ENCODE assay signal across 19 cellular contexts in the genomic region with DNA sequence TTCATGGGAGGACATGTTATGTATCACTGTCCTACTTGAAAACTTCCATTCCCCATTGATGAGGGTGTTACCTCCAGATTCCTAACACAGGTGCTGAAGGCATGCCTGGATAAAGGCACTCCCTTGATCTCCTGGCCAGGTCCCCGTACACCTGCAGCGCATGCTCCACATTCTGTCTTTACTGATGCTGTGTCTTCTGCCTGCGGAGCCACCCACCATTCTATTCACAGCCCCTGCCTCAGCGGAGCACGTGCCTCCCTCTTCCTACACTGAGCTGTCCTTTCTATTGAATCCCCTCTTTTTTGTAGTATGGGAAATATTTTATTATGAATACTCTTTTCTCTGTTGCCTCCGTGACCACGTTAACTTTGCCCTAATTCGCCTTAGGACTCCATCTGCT. TPM values are rescaled to one million over a fixed set of nuclear protein-coding genes. Genes with fewer than 3 reads are reported as not detected.
DNase-seq lines count a peak whose midpoint lies in the region; FAIRE-seq and TF ChIP-seq lines count a peak whose summit lies in the region.
"Had no signal": no experiment of that assay in that cellular context is flagged by ENCODE, and none has a peak within 500 bp of the region (broad histone marks: within the 10 kb centered on the region; RNA-seq: fewer than 3 reads in every experiment).

No MANE protein-coding gene starts in this region.

- DNase-seq in A673 (ENCODE audit: low spot score) (no peak), Caco-2 (no peak), neural crest cell (ENCODE audit: low read depth, low spot score) (no peak), urothelium cell line (ENCODE audit: low spot score) (no peak), left ventricle myocardium inferior (no peak)
- no peak for DNase-seq in effector CD4-positive, alpha-beta T cell
- no peak for DNase-seq in activated CD8-positive, alpha-beta memory T cell treated with anti-CD3 and anti-CD28 coated beads for 24 hours
- DNase-seq: activated CD4-positive, alpha-beta T cell treated with anti-CD3 and anti-CD28 coated beads, Interleukin-2, amount 10 ng/mL, durations not matched to agents 7 days and 5 days; activated T-cell treated with anti-CD3 and anti-CD28 coated beads, Interleukin-2, amount 50 U/mL, for 4 hours; amniotic stem cell; left cardiac atrium; NCI-H1436; SHP77; T1000 had no signal

- H3K36me3 ChIP-seq in A673 (ENCODE audit: insufficient read depth, low read length, poor library complexity, severe bottlenecking) (no peaks in the 10 kb centered on the region), Caco-2 (ENCODE audit: control insufficient read depth, insufficient read depth, low read length) (no peaks in the 10 kb centered on the region), left ventricle myocardium inferior (no peaks in the 10 kb centered on the region)
- H3K36me3 ChIP-seq: prostate gland had no signal

- no peak for TF ChIP-seq CTCF in A673 (conservative IDR thresholded peaks at IDR 0.05; ENCODE audit: low read depth, low read length)
- no peak for TF ChIP-seq CTCF in Caco-2 (IDR thresholded peaks at IDR 0.05; ENCODE audit: insufficient read depth in 1 of 2, low read depth in 1 of 2, low read length in 1 of 2, severe bottlenecking in 1 of 2, unreplicated experiment in 1 of 2)
- TF ChIP-seq CTCF in neural crest cell (conservative IDR thresholded peaks at IDR 0.05) = no peak
- no peak for TF ChIP-seq CTCF in left ventricle myocardium inferior (IDR thresholded peaks at IDR 0.05; ENCODE audit: borderline replicate concordance)

- H3K27ac Mint-ChIP-seq in Caco-2 (ENCODE audit: unreplicated experiment) = peak overlapping the region; percentile 2
- H3K27ac Mint-ChIP-seq in neural crest cell (ENCODE audit: unreplicated experiment) = peak overlapping the region; percentile 21
- H3K27ac Mint-ChIP-seq: activated CD4-positive, alpha-beta T cell treated with anti-CD3 and anti-CD28 coated beads, Interleukin-2, amount 10 ng/mL, durations not matched to agents 7 days and 5 days had no signal

- H3K27ac ChIP-seq in A673 (ENCODE audit: low read depth, low read length, poor library complexity, severe bottlenecking) = peak overlapping the region; percentile 27
- peak overlapping the region; percentile 3 for H3K27ac ChIP-seq in angular gyrus (ENCODE audit: low read depth, low read length)
- no peak overlapping the region for H3K27ac ChIP-seq in left ventricle myocardium inferior (replicated peaks)
- H3K27ac ChIP-seq: prostate gland had no signal

- H3K27me3 ChIP-seq in A673 (replicated peaks; ENCODE audit: insufficient read depth, low read depth, low read length, poor library complexity) = no peaks in the 10 kb centered on the region
- no peaks in the 10 kb centered on the region for H3K27me3 ChIP-seq in Caco-2 (replicated peaks; ENCODE audit: control insufficient read depth, insufficient read depth, low read length)
- no peaks in the 10 kb centered on the region for H3K27me3 ChIP-seq in left ventricle myocardium inferior (ENCODE audit: low read depth)

- H3K4me3 ChIP-seq in A673 (ENCODE audit: low read depth, low read length, poor library complexity, severe bottlenecking) (no peak overlapping the region), Caco-2 (ENCODE audit: low read depth, low read length) (no peak overlapping the region), left ventricle myocardium inferior (no peak overlapping the region)
- H3K4me3 ChIP-seq: prostate gland had no signal

- CTCF ChIA-PET in A673 (lab: Charles Lee) = no interaction called here
- CTCF ChIA-PET in Caco-2 (lab: Charles Lee) = interaction anchor here (0.5 to 2.0 kb wide), 2 partner anchors 31 to 395 kb away, joined by 4 to 5 read pairs; no protein-coding TSS in a partner anchor

- H3K36me3 Mint-ChIP-seq in Caco-2 (ENCODE audit: insufficient read depth, unreplicated experiment) (no peaks in the 10 kb centered on the region), neural crest cell (ENCODE audit: low read depth) (no peaks in the 10 kb centered on the region)

- intact Hi-C loops in A673 (cut with micrococcal nuclease; ENCODE audit: unreplicated experiment) = no loop called here
- intact Hi-C loops in Caco-2 (cut with micrococcal nuclease; ENCODE audit: unreplicated experiment) = no loop called here
- intact Hi-C loops in left ventricle myocardium inferior (cut with micrococcal nuclease) = no loop called here

- no peak for FAIRE-seq in urothelium cell line (lab: Jason Lieb, UNC)
- FAIRE-seq: G401.6, GM12891, H1 had no signal

- H3K4me1 ChIP-seq in A673 (ENCODE audit: insufficient read depth, low read length, poor library complexity, severe bottlenecking) (peaks cover 37% of the 10 kb centered on the region), Caco-2 (peaks cover 36% of the 10 kb centered on the region), left ventricle myocardium inferior (peaks cover 61% of the 10 kb centered on the region)

- H3K9me3 Mint-ChIP-seq in Caco-2 (ENCODE audit: unreplicated experiment) (no peaks in the 10 kb centered on the region), neural crest cell (no peaks in the 10 kb centered on the region)
- H3K9me3 Mint-ChIP-seq: activated CD4-positive, alpha-beta T cell treated with anti-CD3 and anti-CD28 coated beads, Interleukin-2, amount 10 ng/mL, durations not matched to agents 7 days and 5 days; activated T-cell treated with anti-CD3 and anti-CD28 coated beads, Interleukin-2, amount 50 U/mL, for 4 hours had no signal

- peaks cover 37% of the 10 kb centered on the region for H3K4me1 Mint-ChIP-seq in Caco-2 (ENCODE audit: low read depth, unreplicated experiment)
- peaks cover 10% of the 10 kb centered on the region for H3K4me1 Mint-ChIP-seq in neural crest cell

- H3K4me3 Mint-ChIP-seq in Caco-2 (ENCODE audit: unreplicated experiment) (no peak overlapping the region), neural crest cell (no peak overlapping the region)
- H3K4me3 Mint-ChIP-seq: activated CD4-positive, alpha-beta T cell treated with anti-CD3 and anti-CD28 coated beads, Interleukin-2, amount 10 ng/mL, durations not matched to agents 7 days and 5 days; activated T-cell treated with anti-CD3 and anti-CD28 coated beads, Interleukin-2, amount 50 U/mL, for 4 hours had no signal

- H3K9me3 ChIP-seq in A673 (ENCODE audit: low read depth, low read length, poor library complexity, severe bottlenecking) (no peaks in the 10 kb centered on the region), Caco-2 (no peaks in the 10 kb centered on the region), left ventricle myocardium inferior (replicated peaks) (no peaks in the 10 kb centered on the region)
- H3K9me3 ChIP-seq: prostate gland had no signal

- H3K27me3 Mint-ChIP-seq in Caco-2 (ENCODE audit: insufficient read depth, unreplicated experiment) (no peaks in the 10 kb centered on the region), neural crest cell (ENCODE audit: low read depth) (no peaks in the 10 kb centered on the region)
- H3K27me3 Mint-ChIP-seq: activated CD4-positive, alpha-beta T cell treated with anti-CD3 and anti-CD28 coated beads, Interleukin-2, amount 10 ng/mL, durations not matched to agents 7 days and 5 days had no signal

- POLR2A ChIA-PET in A673 (lab: Charles Lee; ENCODE audit: low non-redundant PET) = no interaction called here
- POLR2A ChIA-PET in Caco-2 (lab: Charles Lee) = interaction anchor here (0.6 to 1.2 kb wide), 3 partner anchors 12 to 25 kb away, joined by 3 to 4 read pairs (median 4); a partner anchor contains a TSS

- BruUV-seq in A673 (replicated peaks; lab: Mats Ljungman, UMichigan) (no TSS peak), Caco-2 (replicated peaks; lab: Mats Ljungman, UMichigan) (no TSS peak)

RNA-seq across cellular contexts. Expression of a gene that starts 25.0 kb away (rescaled TPM):
- 47.4 and 47.8 TPM in 2 replicates for total RNA-seq in A673 (2021)
- 65.0 and 65.2 TPM in 2 replicates for total RNA-seq in Caco-2 (2022)
- 43.3 and 43.8 TPM in 2 replicates for total RNA-seq in neural crest cell
- 25.7 TPM for total RNA-seq in left ventricle myocardium inferior
